Comparison of ENCODE assay signal across 28 cellular contexts in genomic region chr14:66196670-66197069, GRCh38.
"Had no signal": no experiment of that assay in that cellular context is flagged by ENCODE, and none has a peak within 500 bp of the region (broad histone marks: within the 10 kb centered on the region; RNA-seq: fewer than 3 reads in every experiment).

No MANE protein-coding gene starts in this region.

- H3K4me3 ChIP-seq: ascending aorta, breast epithelium, cardiac muscle cell, colonic mucosa, esophagus squamous epithelium, gastroesophageal sphincter, heart right ventricle, hepatocyte had no signal

- H3K4me1 Mint-ChIP-seq: activated CD4-positive, alpha-beta memory T cell treated with anti-CD3 and anti-CD28 coated beads, Interleukin-2, amount 10 ng/mL, durations not matched to agents 7 days and 5 days; activated CD4-positive, alpha-beta T cell treated with anti-CD3 and anti-CD28 coated beads, Interleukin-2, amount 10 ng/mL, durations not matched to agents 7 days and 5 days; activated naive CD4-positive, alpha-beta T cell treated with anti-CD3 and anti-CD28 coated beads, Interleukin-2, amount 10 ng/mL, durations not matched to agents 7 days and 5 days; activated naive CD8-positive, alpha-beta T cell treated with anti-CD3 and anti-CD28 coated beads, Interleukin-2, amount 10 ng/mL, durations not matched to agents 7 days and 5 days; brain had no signal

- H3K79me2 ChIP-seq: hepatocyte had no signal

- H3K36me3 ChIP-seq: ascending aorta, breast epithelium, cardiac muscle cell, colonic mucosa, esophagus squamous epithelium, gastroesophageal sphincter, heart right ventricle had no signal

- H3K27ac Mint-ChIP-seq: activated CD4-positive, alpha-beta memory T cell treated with anti-CD3 and anti-CD28 coated beads, Interleukin-2, amount 10 ng/mL, durations not matched to agents 7 days and 5 days; activated CD4-positive, alpha-beta T cell treated with anti-CD3 and anti-CD28 coated beads, Interleukin-2, amount 10 ng/mL, durations not matched to agents 7 days and 5 days; activated naive CD4-positive, alpha-beta T cell treated with anti-CD3 and anti-CD28 coated beads, Interleukin-2, amount 10 ng/mL, durations not matched to agents 7 days and 5 days; activated naive CD4-positive, alpha-beta T cell treated with anti-CD3 and anti-CD28 coated beads, Interleukin-2, amount 50 U/mL, for 72 hours; activated naive CD8-positive, alpha-beta T cell treated with anti-CD3 and anti-CD28 coated beads, Interleukin-2, amount 10 ng/mL, durations not matched to agents 7 days and 5 days; activated T-cell treated with anti-CD3 and anti-CD28 coated beads, Interleukin-2, amount 50 U/mL, for 24 hours; activated T-cell treated with anti-CD3 and anti-CD28 coated beads, Interleukin-2, amount 50 U/mL, for 72 hours had no signal

- H3K9me3 ChIP-seq: ascending aorta, breast epithelium, colonic mucosa, gastroesophageal sphincter, heart right ventricle had no signal

- H2AFZ ChIP-seq: hepatocyte had no signal

- H3K4me2 ChIP-seq: hepatocyte had no signal

- H3K9me3 Mint-ChIP-seq: activated naive CD4-positive, alpha-beta T cell treated with anti-CD3 and anti-CD28 coated beads, Interleukin-2, amount 50 U/mL, for 72 hours; activated T-cell treated with anti-CD3 and anti-CD28 coated beads, Interleukin-2, amount 50 U/mL, for 24 hours had no signal

- DNase-seq: activated CD4-positive, alpha-beta memory T cell treated with anti-CD3 and anti-CD28 coated beads, Interleukin-2, amount 10 ng/mL, durations not matched to agents 7 days and 5 days; activated CD4-positive, alpha-beta T cell treated with anti-CD3 and anti-CD28 coated beads for 1 hour; activated CD4-positive, alpha-beta T cell treated with anti-CD3 and anti-CD28 coated beads for 4 hours; activated CD4-positive, alpha-beta T cell treated with anti-CD3 and anti-CD28 coated beads, Interleukin-2, amount 10 ng/mL, durations not matched to agents 7 days and 5 days; activated CD4-positive, alpha-beta T cell treated with anti-CD3 and anti-CD28 coated beads, Interleukin-2, amount 50 U/mL, for 4 hours; activated CD8-positive, alpha-beta memory T cell treated with anti-CD3 and anti-CD28 coated beads, Interleukin-2, amount 50 U/mL, for 48 hours; activated gamma-delta T cell; activated naive CD4-positive, alpha-beta T cell; activated naive CD4-positive, alpha-beta T cell treated with anti-CD3 and anti-CD28 coated beads, Interleukin-2, amount 10 ng/mL, durations not matched to agents 7 days and 5 days; activated naive CD8-positive, alpha-beta T cell treated with anti-CD3 and anti-CD28 coated beads, Interleukin-2, amount 10 ng/mL, durations not matched to agents 7 days and 5 days; activated T-cell treated with anti-CD3 and anti-CD28 coated beads for 4 hours; activated T-cell treated with anti-CD3 and anti-CD28 coated beads, Interleukin-2, amount 50 U/mL, for 24 hours; activated T-cell treated with anti-CD3 and anti-CD28 coated beads, Interleukin-2, amount 50 U/mL, for 72 hours; central memory CD4-positive, alpha-beta T cell; cerebellar nuclear complex; colonic mucosa; effector CD8-positive, alpha-beta T cell; esophagus squamous epithelium; foreskin melanocyte; heart right ventricle; T-helper 2 cell had no signal

- H3K4me1 ChIP-seq: ascending aorta, breast epithelium, colonic mucosa, esophagus squamous epithelium, gastroesophageal sphincter, heart right ventricle had no signal

- H3K27me3 Mint-ChIP-seq: activated naive CD4-positive, alpha-beta T cell treated with anti-CD3 and anti-CD28 coated beads, Interleukin-2, amount 10 ng/mL, durations not matched to agents 7 days and 5 days had no signal

- H3K36me3 Mint-ChIP-seq: activated naive CD8-positive, alpha-beta T cell treated with anti-CD3 and anti-CD28 coated beads, Interleukin-2, amount 10 ng/mL, durations not matched to agents 7 days and 5 days; brain had no signal

- H3K4me3 Mint-ChIP-seq: activated CD4-positive, alpha-beta memory T cell treated with anti-CD3 and anti-CD28 coated beads, Interleukin-2, amount 10 ng/mL, durations not matched to agents 7 days and 5 days; activated CD4-positive, alpha-beta T cell treated with anti-CD3 and anti-CD28 coated beads, Interleukin-2, amount 10 ng/mL, durations not matched to agents 7 days and 5 days; activated naive CD4-positive, alpha-beta T cell treated with anti-CD3 and anti-CD28 coated beads, Interleukin-2, amount 10 ng/mL, durations not matched to agents 7 days and 5 days; activated naive CD8-positive, alpha-beta T cell treated with anti-CD3 and anti-CD28 coated beads, Interleukin-2, amount 10 ng/mL, durations not matched to agents 7 days and 5 days; activated T-cell treated with anti-CD3 and anti-CD28 coated beads, Interleukin-2, amount 50 U/mL, for 24 hours; activated T-cell treated with anti-CD3 and anti-CD28 coated beads, Interleukin-2, amount 50 U/mL, for 72 hours; brain had no signal

- H3K27me3 ChIP-seq: ascending aorta, breast epithelium, cardiac muscle cell, colonic mucosa, esophagus squamous epithelium, gastroesophageal sphincter, hepatocyte had no signal

- ATAC-seq: activated naive CD4-positive, alpha-beta T cell treated with anti-CD3 and anti-CD28 coated beads, Interleukin-2, amount 50 U/mL, for 72 hours; activated T-cell treated with anti-CD3 and anti-CD28 coated beads, Interleukin-2, amount 50 U/mL, for 72 hours; gastroesophageal sphincter; heart right ventricle had no signal

- H3K27ac ChIP-seq: ascending aorta, breast epithelium, cardiac muscle cell, colonic mucosa, esophagus squamous epithelium, gastroesophageal sphincter, heart right ventricle, hepatocyte had no signal
